ENCODE assay signal across 12 cellular contexts in the genomic region with DNA sequence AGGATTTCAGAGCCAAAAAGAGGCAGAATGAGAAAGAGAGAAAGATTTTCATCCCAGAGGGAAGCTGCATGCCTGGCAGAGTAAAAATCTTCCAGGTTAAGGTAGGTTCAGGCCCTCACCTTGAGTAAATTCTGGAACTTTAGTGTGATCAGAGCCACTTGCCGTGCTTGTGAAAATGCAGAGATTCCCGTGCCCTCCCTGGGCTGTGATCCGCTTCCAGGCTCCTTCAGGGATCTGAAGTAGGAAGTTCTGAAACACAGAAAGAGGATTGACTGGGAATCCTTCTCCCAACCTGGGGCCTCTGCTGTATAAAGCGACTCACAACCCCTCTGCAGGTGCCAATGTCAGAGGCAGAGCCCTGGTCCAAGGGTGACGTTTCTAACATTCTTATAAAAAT. TPM values are rescaled to one million over a fixed set of nuclear protein-coding genes. Genes with fewer than 3 reads are reported as not detected.
A peak's percentile ranks its signal among the peaks of the same experiment; 100 is the strongest.
DNase-seq lines count a peak whose midpoint lies in the region; ATAC-seq and TF ChIP-seq lines count a peak whose summit lies in the region.
"Had no signal": no experiment of that assay in that cellular context is flagged by ENCODE, and none has a peak within 500 bp of the region (broad histone marks: within the 10 kb centered on the region; RNA-seq: fewer than 3 reads in every experiment).

No MANE protein-coding gene starts in this region.

- in situ Hi-C loops in GM23248 (cut with MboI) = no loop called here

- H3F3A ChIP-seq in GM23248 (ENCODE audit: insufficient read depth) = peaks cover 32% of the 10 kb centered on the region
- no peaks in the 10 kb centered on the region for H3F3A ChIP-seq in MM.1S (ENCODE audit: insufficient read depth, low read length)

- H3K9me2 ChIP-seq in GM23248 (ENCODE audit: insufficient read depth) = no peaks in the 10 kb centered on the region
- H3K9me2 ChIP-seq in MM.1S (replicated peaks; ENCODE audit: insufficient read depth, low read length) = no peaks in the 10 kb centered on the region

- H2AFZ ChIP-seq in GM23248 (no peak overlapping the region), MM.1S (ENCODE audit: low read length) (no peak overlapping the region)

- H3K27me3 Mint-ChIP-seq in WTC11 (ENCODE audit: low read depth) = no peaks in the 10 kb centered on the region; the same call in 1 of the 2 replicates

- WGBS in GM23248 (ENCODE audit: low coverage in 1 of 2, low lambda C conversion rate in 2 of 2, missing lambda C conversion rate in 2 of 2), 2 experiments = 98 to 99% methylated on average over 5 of the region's 5 CpGs

- H3K9me3 Mint-ChIP-seq in WTC11 = no peaks in the 10 kb centered on the region

- no peaks in the 10 kb centered on the region for H3K79me2 ChIP-seq in GM23248 (ENCODE audit: insufficient read depth)
- no peaks in the 10 kb centered on the region for H3K79me2 ChIP-seq in MM.1S (ENCODE audit: low read length)

- H3K27ac ChIP-seq in GM23248 (peak overlapping the region; percentile 58), iPS-18a (ENCODE audit: low read length) (peak overlapping the region; percentile 83), MM.1S (ENCODE audit: low read length) (no peak overlapping the region)

- POLR2A ChIA-PET in WTC11 (lab: Charles Lee) = interaction anchor here (0.7 to 3.4 kb wide), 13 partner anchors 8 to 159 kb away, joined by 3 to 33 read pairs (median 5); a partner anchor contains a TSS

- H4K20me1 ChIP-seq in GM23248 (ENCODE audit: insufficient read depth) (no peaks in the 10 kb centered on the region), MM.1S (ENCODE audit: insufficient read depth, low read length) (no peaks in the 10 kb centered on the region)

- H3K4me3 Mint-ChIP-seq in WTC11 = no peak overlapping the region

- H3K4me1 ChIP-seq in GM23248 (ENCODE audit: insufficient read depth) (peaks cover 52% of the 10 kb centered on the region), iPS-18a (ENCODE audit: control insufficient read depth, low read depth, low read length) (peaks cover 38% of the 10 kb centered on the region), skeletal muscle satellite cell (ENCODE audit: control insufficient read depth, insufficient read depth, low read length) (peaks cover 39% of the 10 kb centered on the region), MM.1S (ENCODE audit: low read length) (peaks cover 7% of the 10 kb centered on the region)

- H3K4me1 Mint-ChIP-seq in WTC11 = peaks cover 63% of the 10 kb centered on the region

- H3K4me2 ChIP-seq in GM23248 (ENCODE audit: unreplicated experiment) (peak overlapping the region; percentile 59), skeletal muscle satellite cell (ENCODE audit: low read length) (peak overlapping the region; percentile 57), MM.1S (ENCODE audit: low read depth, low read length) (no peak overlapping the region)

- H3K9ac ChIP-seq in GM23248 = no peak overlapping the region
- H3K9ac ChIP-seq in iPS-18a (ENCODE audit: low read length) = peak overlapping the region; percentile 59
- peak overlapping the region; percentile 56 for H3K9ac ChIP-seq in skeletal muscle satellite cell (ENCODE audit: low read depth, low read length)
- H3K9ac ChIP-seq in MM.1S (ENCODE audit: low read length) = no peak overlapping the region

- ATAC-seq in WTC11 (peak; percentile 8; the same call in 1 of the 2 replicates), HG03095 (IDR thresholded peaks at IDR 0.05; ENCODE audit: unreplicated experiment) (no peak), HG03025 (IDR thresholded peaks at IDR 0.05; ENCODE audit: low FRiP score, unreplicated experiment) (no peak)

- DNase-seq in GM23248 (no peak), WTC11 (ENCODE audit: low spot score) (no peak), MM.1S (no peak)
- no peak for DNase-seq in effector CD8-positive, alpha-beta T cell (lab: John Stamatoyannopoulos, UW)
- DNase-seq: activated T-cell treated with anti-CD3 and anti-CD28 coated beads, Interleukin-2, amount 50 U/mL, for 1 hour; hypothalamus; NCI-H1092 treated with DMSO at 0.1 percent for 48 hours; psoas muscle had no signal

- H3K4me3 ChIP-seq in GM23248 = no peak overlapping the region
- peak overlapping the region; percentile 36 for H3K4me3 ChIP-seq in iPS-18a (ENCODE audit: low read length)
- H3K4me3 ChIP-seq in skeletal muscle satellite cell (ENCODE audit: low read length) = no peak overlapping the region
- no peak overlapping the region for H3K4me3 ChIP-seq in MM.1S (ENCODE audit: low read length)
- H3K4me3 ChIP-seq: psoas muscle had no signal

- no peaks in the 10 kb centered on the region for H3K27me3 ChIP-seq in GM23248 (replicated peaks; ENCODE audit: insufficient read depth)
- H3K27me3 ChIP-seq in iPS-18a (ENCODE audit: control insufficient read depth, insufficient read depth, low read length) = no peaks in the 10 kb centered on the region
- H3K27me3 ChIP-seq in skeletal muscle satellite cell (ENCODE audit: control insufficient read depth, insufficient read depth, low read length) = no peaks in the 10 kb centered on the region
- no peaks in the 10 kb centered on the region for H3K27me3 ChIP-seq in MM.1S (replicated peaks; ENCODE audit: insufficient read depth, low read length)

- no peak for TF ChIP-seq CTCF in WTC11 (IDR thresholded peaks at IDR 0.05)
- no peak for TF ChIP-seq CTCF in MM.1S (IDR thresholded peaks at IDR 0.05; ENCODE audit: low read length)

- peak overlapping the region; percentile 100 for H3K27ac Mint-ChIP-seq in WTC11

- H3K9me3 ChIP-seq in GM23248 (ENCODE audit: low read depth) (no peaks in the 10 kb centered on the region), iPS-18a (ENCODE audit: control insufficient read depth, low read depth, low read length) (no peaks in the 10 kb centered on the region), skeletal muscle satellite cell (replicated peaks; ENCODE audit: low read length) (no peaks in the 10 kb centered on the region), MM.1S (replicated peaks; ENCODE audit: insufficient read depth, low read length) (no peaks in the 10 kb centered on the region)
- H3K9me3 ChIP-seq: psoas muscle had no signal

- H3K36me3 ChIP-seq in GM23248 (ENCODE audit: low read depth) (no peaks in the 10 kb centered on the region), iPS-18a (ENCODE audit: control insufficient read depth, low read depth, low read length) (no peaks in the 10 kb centered on the region), skeletal muscle satellite cell (ENCODE audit: insufficient read depth, low read length) (no peaks in the 10 kb centered on the region), MM.1S (replicated peaks; ENCODE audit: insufficient read depth, low read length) (no peaks in the 10 kb centered on the region)

- CTCF ChIA-PET in WTC11 (lab: Charles Lee) = interaction anchor here (0.6 to 2.7 kb wide), 10 partner anchors 9 to 160 kb away, joined by 3 to 25 read pairs (median 6); no protein-coding TSS in a partner anchor

- H3K36me3 Mint-ChIP-seq in WTC11 = no peaks in the 10 kb centered on the region

TF ChIP-seq in WTC11, 78 proteins besides CTCF, POLR2A, EP300 and RAD21:
- TF ChIP-seq, protein P1, sequence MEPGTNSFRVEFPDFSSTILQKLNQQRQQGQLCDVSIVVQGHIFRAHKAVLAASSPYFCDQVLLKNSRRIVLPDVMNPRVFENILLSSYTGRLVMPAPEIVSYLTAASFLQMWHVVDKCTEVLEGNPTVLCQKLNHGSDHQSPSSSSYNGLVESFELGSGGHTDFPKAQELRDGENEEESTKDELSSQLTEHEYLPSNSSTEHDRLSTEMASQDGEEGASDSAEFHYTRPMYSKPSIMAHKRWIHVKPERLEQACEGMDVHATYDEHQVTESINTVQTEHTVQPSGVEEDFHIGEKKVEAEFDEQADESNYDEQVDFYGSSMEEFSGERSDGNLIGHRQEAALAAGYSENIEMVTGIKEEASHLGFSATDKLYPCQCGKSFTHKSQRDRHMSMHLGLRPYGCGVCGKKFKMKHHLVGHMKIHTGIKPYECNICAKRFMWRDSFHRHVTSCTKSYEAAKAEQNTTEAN (CRISPR knock-in tag; IDR thresholded peaks at IDR 0.05) = 0 out of 2 replicates have a peak, but pooled peaks have one; percentile 12
- TF ChIP-seq NFATC4 (CRISPR knock-in tag; IDR thresholded peaks at IDR 0.05) = no peak

RNA-seq across cellular contexts. Expression of a gene that starts 26.6 kb away (rescaled TPM):
- total RNA-seq in GM23248 (2014; rRNA removed; shearing (Covaris generic)) = 3.0 and 4.4 TPM in 2 replicates
- polyA plus RNA-seq in GM23248 (2016; fragmentation: Nextera tagmentation; extraction: Ambion mirVana) = 3.7 and 3.8 TPM in 2 replicates
- 8.7 to 10.8 TPM (median 10.8 TPM) in 3 replicates for total RNA-seq in WTC11 (2021)
- 0.25 and 1.1 TPM in 2 replicates for total RNA-seq in skeletal muscle satellite cell (2012; rRNA removed)

Comparison
In these comparisons a context has a peak if more than half of its experiments do, and no peak if none do; other contexts are left out.
1. H3K9ac ChIP-seq: peak in iPS-18a (single experiment) and skeletal muscle satellite cell (single experiment); none in GM23248 (single experiment) and MM.1S (single experiment).